ENCODE assay signal across 8 cellular contexts in genomic region chrX:155148724-155149537, GRCh38.
DNase-seq lines count a peak whose midpoint lies in the region; ATAC-seq and TF ChIP-seq lines count a peak whose summit lies in the region.

No MANE protein-coding gene starts in this region.

- H3K14ac ChIP-seq in mesenchymal stem cell (ENCODE audit: low read length in 2 of 2): no peak overlapping the region

- H3K27ac ChIP-seq in heart left ventricle (no peak overlapping the region), mesenchymal stem cell (ENCODE audit: low read length, poor library complexity, severe bottlenecking) (no peak overlapping the region)

- peak in 11 of 12 donors; percentile 15 to 48 (median 35) for TF ChIP-seq CTCF in heart left ventricle (IDR thresholded peaks at IDR 0.05)

- H3K9ac ChIP-seq in mesenchymal stem cell (ENCODE audit: low read length): no peak overlapping the region

- peaks cover 9% of the 10 kb centered on the region for H3K9me3 Mint-ChIP-seq in T-helper 2 cell treated with Interferon-gamma antibody and Interleukin-4, amounts not matched to agents 5 μg/mL and 100 μg/mL, for 36 hours

- no peak overlapping the region for H3K23ac ChIP-seq in mesenchymal stem cell (ENCODE audit: low read length in 2 of 2)

- no peak overlapping the region for H3K4me3 Mint-ChIP-seq in T-helper 2 cell treated with Interferon-gamma antibody and Interleukin-4, amounts not matched to agents 5 μg/mL and 100 μg/mL, for 36 hours

- no peaks in the 10 kb centered on the region for H3K27me3 ChIP-seq in heart left ventricle
- peaks cover 0 to 6% of the 10 kb centered on the region in 2 experiments for H3K27me3 ChIP-seq in mesenchymal stem cell (ENCODE audit: control insufficient read depth in 1 of 2, insufficient read depth in 1 of 2, low read length in 2 of 2)

- no peak overlapping the region for H2AFZ ChIP-seq in mesenchymal stem cell (ENCODE audit: low read depth, low read length)

- H3K36me3 Mint-ChIP-seq in T-helper 2 cell treated with Interferon-gamma antibody and Interleukin-4, amounts not matched to agents 5 μg/mL and 100 μg/mL, for 36 hours (ENCODE audit: low read depth): no peaks in the 10 kb centered on the region

- no peaks in the 10 kb centered on the region for H3K4me1 ChIP-seq in heart left ventricle
- H3K4me1 ChIP-seq in mesenchymal stem cell (ENCODE audit: control insufficient read depth, insufficient read depth, low read depth, low read length): no peaks in the 10 kb centered on the region

- 60 to 66% (median 63%) methylated on average over 7 of the region's 7 CpGs for WGBS in heart left ventricle, 4 donors
- WGBS in mesenchymal stem cell: 71% methylated on average over 6 of the region's 7 CpGs

- no peak overlapping the region for H4K91ac ChIP-seq in mesenchymal stem cell (ENCODE audit: low read length)

- H3K27ac Mint-ChIP-seq in T-helper 2 cell treated with Interferon-gamma antibody and Interleukin-4, amounts not matched to agents 5 μg/mL and 100 μg/mL, for 36 hours: no peak overlapping the region

- TF ChIP-seq POLR2A in heart left ventricle (IDR thresholded peaks at IDR 0.05): no peak

- H4K8ac ChIP-seq in mesenchymal stem cell (ENCODE audit: low read length): no peak overlapping the region

- no peak overlapping the region for H3K4me2 ChIP-seq in mesenchymal stem cell (ENCODE audit: low read length, poor library complexity, severe bottlenecking)

- DNase-seq in heart left ventricle (no peak), cardiac septum (ENCODE audit: low spot score) (no peak), NCI-H460 (ENCODE audit: extremely low read depth, low read depth) (peak; percentile 25), astrocyte of the hippocampus (ENCODE audit: low read depth, low spot score) (peak; percentile 9), mesenchymal stem cell (peak; percentile 6)
- DNase-seq in T-helper 2 cell treated with Interferon-gamma antibody and Interleukin-4, amounts not matched to agents 5 μg/mL and 100 μg/mL, for 36 hours (ENCODE audit: low spot score): no peak

- H2BK5ac ChIP-seq in mesenchymal stem cell (ENCODE audit: low read depth, low read length, poor library complexity, severe bottlenecking): no peak overlapping the region

- ATAC-seq in heart left ventricle: no peak
- no peak for ATAC-seq in GM18519 (IDR thresholded peaks at IDR 0.05; ENCODE audit: low FRiP score, unreplicated experiment)
- no peak for ATAC-seq in HG02763 (IDR thresholded peaks at IDR 0.05; ENCODE audit: unreplicated experiment)

- peaks cover 2% of the 10 kb centered on the region for H3K27me3 Mint-ChIP-seq in T-helper 2 cell treated with Interferon-gamma antibody and Interleukin-4, amounts not matched to agents 5 μg/mL and 100 μg/mL, for 36 hours (ENCODE audit: low read depth)

- no peak overlapping the region for H2BK15ac ChIP-seq in mesenchymal stem cell (ENCODE audit: low read depth, poor library complexity, severe bottlenecking)

- intact Hi-C loops in heart left ventricle (cut with DNase I) (no loop called here), cardiac septum (cut with DNase I) (no loop called here)

- H3K9me3 ChIP-seq in heart left ventricle (peaks cover 0 to 5% (median 0%) of the 10 kb centered on the region in 12 donors), mesenchymal stem cell (ENCODE audit: control insufficient read depth, low read length) (no peaks in the 10 kb centered on the region)

- H3K79me1 ChIP-seq in mesenchymal stem cell (replicated peaks; ENCODE audit: low read length, poor library complexity, severe bottlenecking): no peaks in the 10 kb centered on the region

- no peak overlapping the region for H2BK12ac ChIP-seq in mesenchymal stem cell (ENCODE audit: low read length in 2 of 2)

- no peak overlapping the region for H3K18ac ChIP-seq in mesenchymal stem cell (ENCODE audit: low read depth in 1 of 2, low read length in 2 of 2)

- H3K36me3 ChIP-seq in heart left ventricle (no peaks in the 10 kb centered on the region), mesenchymal stem cell (ENCODE audit: control insufficient read depth in 1 of 2, insufficient read depth in 2 of 2, low read depth in 1 of 2, low read length in 2 of 2) (no peaks in the 10 kb centered on the region)

- no peak overlapping the region for H2AK5ac ChIP-seq in mesenchymal stem cell (ENCODE audit: low read length, severe bottlenecking)

- H3K4ac ChIP-seq in mesenchymal stem cell (ENCODE audit: low read depth in 1 of 2, low read length in 2 of 2): no peak overlapping the region

- H3K4me1 Mint-ChIP-seq in T-helper 2 cell treated with Interferon-gamma antibody and Interleukin-4, amounts not matched to agents 5 μg/mL and 100 μg/mL, for 36 hours (ENCODE audit: low read depth): peaks cover 4% of the 10 kb centered on the region

- no peak overlapping the region for H3K4me3 ChIP-seq in heart left ventricle
- peak overlapping the region in 1 of 2 experiments; percentile 46 for H3K4me3 ChIP-seq in mesenchymal stem cell (ENCODE audit: insufficient read depth in 1 of 2, low read depth in 1 of 2, low read length in 2 of 2)

- no peak overlapping the region for H2BK120ac ChIP-seq in mesenchymal stem cell (ENCODE audit: low read depth, low read length)

Comparison
In these comparisons a context has a peak if more than half of its experiments do, and no peak if none do; other contexts are left out.
1. DNase-seq: peak in NCI-H460 (single experiment), astrocyte of the hippocampus (single experiment) and mesenchymal stem cell (single experiment); none in heart left ventricle (0 of 5), cardiac septum (single experiment) and T-helper 2 cell treated with Interferon-gamma antibody and Interleukin-4, amounts not matched to agents 5 μg/mL and 100 μg/mL, for 36 hours (single experiment).